13 cellular contexts compared by ENCODE assay signal in genomic region chr11:873723-874122, GRCh38. TPM values are rescaled to one million over a fixed set of nuclear protein-coding genes. Genes with fewer than 3 reads are reported as not detected.
DNase-seq lines count a peak whose midpoint lies in the region; ATAC-seq and TF ChIP-seq lines count a peak whose summit lies in the region.
"Had no signal": no experiment of that assay in that cellular context is flagged by ENCODE, and none has a peak within 500 bp of the region (broad histone marks: within the 10 kb centered on the region; RNA-seq: fewer than 3 reads in every experiment).

No MANE protein-coding gene starts in this region.

- H3K9me3 ChIP-seq in H9 (ENCODE audit: control insufficient read depth, low read depth, low read length) (no peaks in the 10 kb centered on the region), T-helper 17 cell (ENCODE audit: control insufficient read depth, low read length, poor library complexity, severe bottlenecking) (no peaks in the 10 kb centered on the region)

- TF ChIP-seq CTCF in H9 (conservative IDR thresholded peaks at IDR 0.05) (no peak), glutamatergic neuron (IDR thresholded peaks at IDR 0.05; ENCODE audit: partially characterized antibody, unreplicated experiment) (no peak)

- H3K18ac ChIP-seq in H9 (ENCODE audit: insufficient read length, low read depth, low read length) = no peak overlapping the region

- no peak overlapping the region for H2BK12ac ChIP-seq in H9 (ENCODE audit: insufficient read length, low read depth, low read length)

- no peak overlapping the region for H2AK5ac ChIP-seq in H9 (ENCODE audit: insufficient read length, low read length)

- no peak overlapping the region; a peak in 1 of 5 replicates for H3K4me3 Mint-ChIP-seq in H9
- H3K4me3 Mint-ChIP-seq in T-helper 17 cell = no peak overlapping the region
- no peak overlapping the region for H3K4me3 Mint-ChIP-seq in glutamatergic neuron (ENCODE audit: unreplicated experiment)
- H3K4me3 Mint-ChIP-seq in stimulated activated effector memory CD8-positive, alpha-beta T cell treated with anti-CD3 and anti-CD28 coated beads, Interleukin-12 subunit alpha, Interleukin-12 subunit beta, amount 100 ng/mL, for 72 hours = no peak overlapping the region
- H3K4me3 Mint-ChIP-seq: B cell; CD4-positive, alpha-beta T cell had no signal

- H4K8ac ChIP-seq in H9 (replicated peaks; ENCODE audit: insufficient read length, low read depth, low read length) = no peak overlapping the region

- no peak overlapping the region for H2BK20ac ChIP-seq in H9 (ENCODE audit: low read depth, low read length, poor library complexity, severe bottlenecking)

- no peak overlapping the region for H4K91ac ChIP-seq in H9 (ENCODE audit: insufficient read length, low read depth, low read length)

- DNase-seq in H9 (no peak), T-helper 17 cell (no peak), glutamatergic neuron (no peak), SK-N-DZ (ENCODE audit: low spot score) (no peak), T-helper 1 cell (no peak)
- no peak for DNase-seq in stimulated activated effector memory CD8-positive, alpha-beta T cell treated with anti-CD3 and anti-CD28 coated beads, Interleukin-12 subunit alpha, Interleukin-12 subunit beta, amount 100 ng/mL, for 72 hours (ENCODE audit: low spot score in 2 of 2)
- DNase-seq: C1 segment of cervical spinal cord; CD4-positive, alpha-beta T cell; DND-41; GDM1 had no signal

- no peaks in the 10 kb centered on the region for H3K79me1 ChIP-seq in H9 (ENCODE audit: insufficient read depth, low read depth, low read length, poor library complexity, severe bottlenecking)

- no peak overlapping the region for H3K14ac ChIP-seq in H9 (ENCODE audit: insufficient read depth, low read length)

- H3K36me3 Mint-ChIP-seq in H9 (ENCODE audit: insufficient read depth in 1 of 3, low read depth in 3 of 3) = peaks cover 15 to 36% (median 34%) of the 10 kb centered on the region in 3 experiments
- H3K36me3 Mint-ChIP-seq in T-helper 17 cell (ENCODE audit: low read depth) = peaks cover 5% of the 10 kb centered on the region
- H3K36me3 Mint-ChIP-seq in glutamatergic neuron (ENCODE audit: unreplicated experiment) = no peaks in the 10 kb centered on the region
- peaks cover 19% of the 10 kb centered on the region for H3K36me3 Mint-ChIP-seq in stimulated activated effector memory CD8-positive, alpha-beta T cell treated with anti-CD3 and anti-CD28 coated beads, Interleukin-12 subunit alpha, Interleukin-12 subunit beta, amount 100 ng/mL, for 72 hours

- H3K9ac ChIP-seq in H9 (ENCODE audit: extremely low read depth, insufficient read length, low read length) = no peak overlapping the region

- 0 out of 2 replicates have a peak, but pooled peaks cover 2% of the 10 kb centered on the region for H3K4me1 ChIP-seq in H9 (ENCODE audit: insufficient read depth, low read length)

- no peaks in the 10 kb centered on the region for H3K23me2 ChIP-seq in H9 (ENCODE audit: insufficient read length, low read depth, low read length, poor library complexity, severe bottlenecking)

- WGBS in H9 (ENCODE audit: extremely low coverage, insufficient read length, low lambda C conversion rate) = no CpG with 5 or more reads among the region's 11 CpGs

- no peak overlapping the region for H2AFZ ChIP-seq in H9 (ENCODE audit: low read length)

- H3K27me3 ChIP-seq in H9 (ENCODE audit: insufficient read depth, low read length) = no peaks in the 10 kb centered on the region

- H3K27ac ChIP-seq in H9 (ENCODE audit: insufficient read length, low read depth, low read length) = no peak overlapping the region

- no peak overlapping the region for H2BK15ac ChIP-seq in H9 (ENCODE audit: low read depth, low read length)

- peaks cover 3% of the 10 kb centered on the region; the same call in 1 of the 2 replicates for H3K27me3 Mint-ChIP-seq in H9 (ENCODE audit: low read depth)
- H3K27me3 Mint-ChIP-seq in T-helper 17 cell = no peaks in the 10 kb centered on the region
- peaks cover 11% of the 10 kb centered on the region for H3K27me3 Mint-ChIP-seq in glutamatergic neuron (ENCODE audit: unreplicated experiment)
- H3K27me3 Mint-ChIP-seq: B cell; CD4-positive, alpha-beta T cell had no signal

- no peak overlapping the region for H2BK120ac ChIP-seq in H9 (ENCODE audit: low read depth, low read length, poor library complexity, severe bottlenecking)

- H3K9me3 Mint-ChIP-seq in H9 = no peaks in the 10 kb centered on the region
- H3K9me3 Mint-ChIP-seq in glutamatergic neuron (ENCODE audit: unreplicated experiment) = no peaks in the 10 kb centered on the region
- H3K9me3 Mint-ChIP-seq in stimulated activated effector memory CD8-positive, alpha-beta T cell treated with anti-CD3 and anti-CD28 coated beads, Interleukin-12 subunit alpha, Interleukin-12 subunit beta, amount 100 ng/mL, for 72 hours = no peaks in the 10 kb centered on the region
- H3K9me3 Mint-ChIP-seq: CD4-positive, alpha-beta T cell had no signal

- no peak overlapping the region for H4K5ac ChIP-seq in H9 (ENCODE audit: insufficient read length, low read depth, low read length)

- H3K23ac ChIP-seq in H9 (ENCODE audit: insufficient read length, low read depth, low read length) = no peak overlapping the region

- ATAC-seq in T-helper 17 cell (no peak), GM21423 (IDR thresholded peaks at IDR 0.05; ENCODE audit: unreplicated experiment) (no peak)
- no peak for ATAC-seq in stimulated activated effector memory CD8-positive, alpha-beta T cell treated with anti-CD3 and anti-CD28 coated beads, Interleukin-12 subunit alpha, Interleukin-12 subunit beta, amount 100 ng/mL, for 72 hours
- ATAC-seq: HepG2 had no signal

- H3K27ac Mint-ChIP-seq in H9 (peak overlapping the region in 2 of 3 experiments; percentile 56 to 57; a peak in 3 of 7 replicates), T-helper 17 cell (peak overlapping the region; percentile 75), glutamatergic neuron (ENCODE audit: unreplicated experiment) (peak overlapping the region; percentile 72)
- peak overlapping the region; percentile 43 for H3K27ac Mint-ChIP-seq in stimulated activated effector memory CD8-positive, alpha-beta T cell treated with anti-CD3 and anti-CD28 coated beads, Interleukin-12 subunit alpha, Interleukin-12 subunit beta, amount 100 ng/mL, for 72 hours
- H3K27ac Mint-ChIP-seq: B cell; CD4-positive, alpha-beta T cell had no signal

- H2BK5ac ChIP-seq in H9 (ENCODE audit: insufficient read length, low read length) = no peak overlapping the region

- H3K4ac ChIP-seq in H9 (ENCODE audit: low read depth, low read length) = no peak overlapping the region

- H3K4me1 Mint-ChIP-seq in H9 = peaks cover 6 to 8% of the 10 kb centered on the region in 2 experiments
- no peaks in the 10 kb centered on the region for H3K4me1 Mint-ChIP-seq in T-helper 17 cell
- peaks cover 6% of the 10 kb centered on the region for H3K4me1 Mint-ChIP-seq in glutamatergic neuron (ENCODE audit: low read depth, unreplicated experiment)
- no peaks in the 10 kb centered on the region for H3K4me1 Mint-ChIP-seq in stimulated activated effector memory CD8-positive, alpha-beta T cell treated with anti-CD3 and anti-CD28 coated beads, Interleukin-12 subunit alpha, Interleukin-12 subunit beta, amount 100 ng/mL, for 72 hours
- H3K4me1 Mint-ChIP-seq: B cell had no signal

- no peaks in the 10 kb centered on the region for H4K20me1 ChIP-seq in H9 (ENCODE audit: control insufficient read depth, insufficient read depth, insufficient read length)

- H3K56ac ChIP-seq in H9 (ENCODE audit: insufficient read length, low read depth, low read length) = no peak overlapping the region

- no peaks in the 10 kb centered on the region for H3K79me2 ChIP-seq in H9 (ENCODE audit: insufficient read depth, low read length)

- H3K4me2 ChIP-seq in H9 (ENCODE audit: insufficient read depth, insufficient read length, low read length) = no peak overlapping the region

- no peak overlapping the region for H3T11ph ChIP-seq in H9 (ENCODE audit: low read length)

RNA-seq across cellular contexts. Expression of gene TSPAN4, which starts 31.1 kb away (rescaled TPM):
- 63.9 and 64.6 TPM in 2 replicates for total RNA-seq in H9 (2021)
- 1 to 10 TPM; 2.1 to 3.0 TPM for total RNA-seq in T-helper 17 cell
- 82.5 TPM for total RNA-seq in glutamatergic neuron (ENCODE audit: unreplicated experiment)
- polyA plus RNA-seq in SK-N-DZ (2014; cell fraction: cytosol; rRNA removed) = 93.8 and 122 TPM in 2 replicates
- polyA plus RNA-seq in SK-N-DZ (2014; cell fraction: nucleus; rRNA removed) = 185 and 239 TPM in 2 replicates

RNA-seq across cellular contexts. Expression of gene POLR2L, which starts 31.4 kb away (rescaled TPM):
- total RNA-seq in H9 (2021) = 133 and 135 TPM in 2 replicates
- 10 to 100 TPM; 38.5 to 40.5 TPM for total RNA-seq in T-helper 17 cell
- total RNA-seq in glutamatergic neuron (ENCODE audit: unreplicated experiment) = 106 TPM
- 19.3 and 25.4 TPM in 2 replicates for polyA plus RNA-seq in SK-N-DZ (2014; cell fraction: cytosol; rRNA removed)
- 10.4 and 16.2 TPM in 2 replicates for polyA plus RNA-seq in SK-N-DZ (2014; cell fraction: nucleus; rRNA removed)

RNA-seq across cellular contexts. Expression of gene CHID1, which starts 36.9 kb away (rescaled TPM):
- 87.2 and 89.4 TPM in 2 replicates for total RNA-seq in H9 (2021)
- 10 to 100 TPM; 23.4 to 28.8 TPM for total RNA-seq in T-helper 17 cell
- total RNA-seq in glutamatergic neuron (ENCODE audit: unreplicated experiment) = 56.1 TPM
- 56.0 and 66.1 TPM in 2 replicates for polyA plus RNA-seq in SK-N-DZ (2014; cell fraction: cytosol; rRNA removed)
- 53.5 and 77.3 TPM in 2 replicates for polyA plus RNA-seq in SK-N-DZ (2014; cell fraction: nucleus; rRNA removed)

RNA-seq across cellular contexts. Expression of gene CD151, which starts 41.0 kb away (rescaled TPM):
- total RNA-seq in H9 (2021) (138 and 142 TPM in 2 replicates), T-helper 17 cell (10 to 100 TPM; 54.9 to 67.3 TPM), glutamatergic neuron (ENCODE audit: unreplicated experiment) (346 TPM)
- polyA plus RNA-seq in SK-N-DZ (2014; cell fraction: cytosol; rRNA removed) = 190 and 218 TPM in 2 replicates
- 299 and 307 TPM in 2 replicates for polyA plus RNA-seq in SK-N-DZ (2014; cell fraction: nucleus; rRNA removed)

RNA-seq across cellular contexts. Expression of gene CRACR2B, which starts 46.0 kb away (rescaled TPM):
- 28.8 and 29.0 TPM in 2 replicates for total RNA-seq in H9 (2021)
- total RNA-seq in T-helper 17 cell = 1 to 10 TPM in 1 of 2 donors, under 1 TPM in 1; 0.47 to 1.0 TPM
- total RNA-seq in glutamatergic neuron (ENCODE audit: unreplicated experiment) = 19.7 TPM
- 25.4 and 33.1 TPM in 2 replicates for polyA plus RNA-seq in SK-N-DZ (2014; cell fraction: cytosol; rRNA removed)
- polyA plus RNA-seq in SK-N-DZ (2014; cell fraction: nucleus; rRNA removed) = 281 and 344 TPM in 2 replicates

Comparison
In these comparisons a context has a peak if more than half of its experiments do, and no peak if none do; other contexts are left out.
1. RNA of gene TSPAN4, which starts 31.1 kb away (total RNA-seq): 82.5 TPM in glutamatergic neuron (single experiment) and 63.9 to 64.6 TPM in H9; 2.1 to 3.0 TPM in T-helper 17 cell; every median in the first group is over 10 times any median in the second.
2. Peak in every context shown above with its lines, with median percentiles within 50 percentile points of each other: H3K27ac Mint-ChIP-seq.